In genomic region chr6:145075425-145075824, GRCh38 we compare ENCODE assay signal across 21 cellular contexts.
DNase-seq lines count a peak whose midpoint lies in the region; ATAC-seq and TF ChIP-seq lines count a peak whose summit lies in the region.
"Had no signal": no experiment of that assay in that cellular context is flagged by ENCODE, and none has a peak within 500 bp of the region (broad histone marks: within the 10 kb centered on the region; RNA-seq: fewer than 3 reads in every experiment).

No MANE protein-coding gene starts in this region.

- H3K27me3 ChIP-seq in foreskin keratinocyte (peaks cover 6% of the 10 kb centered on the region), dorsolateral prefrontal cortex (no peaks in the 10 kb centered on the region)
- H3K27me3 ChIP-seq: esophagus squamous epithelium, neutrophil, stomach, upper lobe of right lung had no signal

- TF ChIP-seq CTCF in foreskin keratinocyte (conservative IDR thresholded peaks at IDR 0.05) (peak; percentile 33), dorsolateral prefrontal cortex (IDR thresholded peaks at IDR 0.05 in 54 of 56, conservative IDR thresholded peaks at IDR 0.05 in 2 of 56; ENCODE audit: low read depth in 1 of 56, partially characterized antibody in 56 of 56) (no peak)

- DNase-seq in OCI-M1 (lab: John Stamatoyannopoulos, UW): peak; percentile 57
- DNase-seq in foreskin keratinocyte: no peak
- no peak for DNase-seq in dorsolateral prefrontal cortex
- DNase-seq in KBM-7: no peak
- DNase-seq: CD4-positive, alpha-beta memory T cell; DMS79 treated with DMSO at 0.1 percent for 48 hours; esophagus squamous epithelium; NCI-H1436; NCI-H2171 treated with DMSO at 0.1 percent for 48 hours; right cardiac atrium; SHP77; stomach; T-helper 17 cell; upper lobe of right lung had no signal

- no peak overlapping the region for H3K27ac ChIP-seq in foreskin keratinocyte
- no peak overlapping the region for H3K27ac ChIP-seq in dorsolateral prefrontal cortex
- H3K27ac ChIP-seq: esophagus squamous epithelium, neutrophil, stomach, upper lobe of right lung had no signal

- peaks cover 6% of the 10 kb centered on the region for H3K4me1 ChIP-seq in foreskin keratinocyte
- H3K4me1 ChIP-seq: esophagus squamous epithelium, stomach, upper lobe of right lung had no signal

- ATAC-seq in GM19395 (IDR thresholded peaks at IDR 0.05; ENCODE audit: unreplicated experiment) (peak; percentile 54), HG03565 (IDR thresholded peaks at IDR 0.05; ENCODE audit: unreplicated experiment) (peak; percentile 45), foreskin keratinocyte (no peak), GM18868 (IDR thresholded peaks at IDR 0.05; ENCODE audit: unreplicated experiment) (no peak), SK-N-SH treated with all-trans-retinoic acid at 6 μM for 48 hours (no peak)
- ATAC-seq: activated CD4-positive, CD25-positive, alpha-beta regulatory T cell treated with anti-CD3 and anti-CD28 coated beads, Interleukin-2, amount 50 U/mL, for 24 hours; activated T-helper 17 cell treated with anti-CD3 and anti-CD28 coated beads, Interleukin-2, amount 50 U/mL, for 72 hours; right cardiac atrium; T-helper 17 cell; upper lobe of right lung had no signal

- intact Hi-C loops in dorsolateral prefrontal cortex (cut with DNase I): no loop called here

- in situ Hi-C loops in KBM-7 (cut with MboI; ENCODE audit: low pct_unique_long_range_greater_than_20kb, low sequenced_read_pairs): no loop called here

- H3K4me3 ChIP-seq in dorsolateral prefrontal cortex: no peak overlapping the region
- H3K4me3 ChIP-seq: esophagus squamous epithelium, stomach, upper lobe of right lung had no signal

TF ChIP-seq in SK-N-SH treated with all-trans-retinoic acid at 6 μM for 48 hours, 23 proteins besides CTCF, POLR2A, EP300 and RAD21:
- TF ChIP-seq ZNF565 (CRISPR knock-in tag; conservative IDR thresholded peaks at IDR 0.05; ENCODE audit: low read depth) (no peak), RARB (CRISPR knock-in tag; IDR thresholded peaks at IDR 0.05) (no peak), ZFP3 (CRISPR knock-in tag; IDR thresholded peaks at IDR 0.05) (no peak), ESRRG (CRISPR knock-in tag; IDR thresholded peaks at IDR 0.05) (no peak), TSHZ2 (CRISPR knock-in tag; IDR thresholded peaks at IDR 0.05) (no peak), POU6F1 (CRISPR knock-in tag; IDR thresholded peaks at IDR 0.05; ENCODE audit: borderline replicate concordance, low read depth) (no peak), CSRNP3 (CRISPR knock-in tag; IDR thresholded peaks at IDR 0.05) (no peak)

Comparison
In these comparisons a context has a peak if more than half of its experiments do, and no peak if none do; other contexts are left out.
1. ATAC-seq: peak in GM19395 (single experiment) and HG03565 (single experiment); none in foreskin keratinocyte (single experiment), GM18868 (single experiment) and SK-N-SH treated with all-trans-retinoic acid at 6 μM for 48 hours (single experiment).